Comparison of ENCODE assay signal across 13 cellular contexts in the genomic region with DNA sequence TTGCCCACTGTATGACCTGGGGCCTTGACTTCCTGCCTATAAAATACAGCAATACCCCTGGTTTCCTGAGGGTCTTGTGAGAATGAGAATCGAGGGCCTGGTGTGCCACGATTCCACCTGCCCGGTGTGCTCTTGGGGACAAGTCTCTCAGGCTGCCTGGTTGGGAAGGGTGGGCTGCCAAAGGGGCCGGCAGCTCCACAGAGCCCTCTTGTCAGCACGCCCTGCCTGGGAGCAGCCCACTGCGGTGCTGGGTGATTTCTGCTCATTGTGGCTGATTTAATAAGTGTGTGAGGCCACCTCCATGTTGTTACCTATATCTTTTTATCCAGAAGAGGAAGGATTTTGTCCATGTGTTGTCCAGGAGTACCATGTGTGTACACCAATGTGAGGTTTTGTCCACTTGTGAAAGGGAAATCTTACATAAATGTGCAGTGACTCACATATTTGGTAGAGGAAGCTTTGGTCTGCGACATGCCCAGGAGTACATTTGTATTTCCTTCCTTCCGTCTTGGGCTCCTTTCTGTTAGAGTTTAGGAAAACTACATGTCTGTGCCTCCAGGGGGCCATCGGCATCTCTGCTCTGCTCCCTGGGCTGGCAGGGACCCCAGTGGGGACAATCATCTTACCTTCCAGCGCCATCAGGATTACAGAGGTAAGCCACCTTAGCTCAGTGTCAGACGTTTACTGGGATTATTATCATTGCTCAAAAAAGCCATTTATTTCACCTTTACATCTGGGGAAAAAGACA.
DNase-seq lines count a peak whose midpoint lies in the region; ATAC-seq and TF ChIP-seq lines count a peak whose summit lies in the region.
"Had no signal": no experiment of that assay in that cellular context is flagged by ENCODE, and none has a peak within 500 bp of the region (broad histone marks: within the 10 kb centered on the region; RNA-seq: fewer than 3 reads in every experiment).

No MANE protein-coding gene starts in this region.

- H3K4me1 Mint-ChIP-seq in glutamatergic neuron (ENCODE audit: low read depth, unreplicated experiment), result peaks cover 2% of the 10 kb centered on the region

- no peaks in the 10 kb centered on the region for H3K27me3 ChIP-seq in Panc1 (ENCODE audit: control insufficient read depth, insufficient read depth, low read length)
- no peaks in the 10 kb centered on the region for H3K27me3 ChIP-seq in SJCRH30

- H3K9me3 ChIP-seq in Panc1 (ENCODE audit: control insufficient read depth, insufficient read depth, low read depth, low read length) (peaks cover 5% of the 10 kb centered on the region; the same call in 1 of the 2 replicates), SJCRH30 (replicated peaks) (peaks cover 12% of the 10 kb centered on the region; the same call in 1 of the 2 replicates)

- peaks cover 2% of the 10 kb centered on the region for H3K27me3 Mint-ChIP-seq in glutamatergic neuron (ENCODE audit: unreplicated experiment)

- H3K27ac ChIP-seq in 22Rv1 (no peak overlapping the region), Panc1 (ENCODE audit: low read length) (no peak overlapping the region), SJCRH30 (no peak overlapping the region)
- H3K27ac ChIP-seq: epithelial cell of prostate had no signal

- peaks cover 4% of the 10 kb centered on the region for H3K9me3 Mint-ChIP-seq in glutamatergic neuron (ENCODE audit: unreplicated experiment)

- no TSS peak for BruUV-seq in Panc1 (replicated peaks; lab: Mats Ljungman, UMichigan)

- no peak overlapping the region for H3K4me3 Mint-ChIP-seq in glutamatergic neuron (ENCODE audit: unreplicated experiment)
- H3K4me3 Mint-ChIP-seq: activated naive CD4-positive, alpha-beta T cell treated with anti-CD3 and anti-CD28 coated beads for 36 hours; memory B cell; T-helper 17 cell had no signal

- H3K36me3 ChIP-seq in Panc1 (ENCODE audit: control insufficient read depth, insufficient read depth, low read length), result no peaks in the 10 kb centered on the region
- H3K36me3 ChIP-seq in SJCRH30, result no peaks in the 10 kb centered on the region

- H3K4me3 ChIP-seq in Panc1 (ENCODE audit: low read depth in 2 of 2, low read length in 2 of 2) (no peak overlapping the region), SJCRH30 (no peak overlapping the region)

- 0 out of 2 replicates have a peak, but pooled peaks have one; percentile 7 for TF ChIP-seq CTCF in 22Rv1 (IDR thresholded peaks at IDR 0.05)
- TF ChIP-seq CTCF in Panc1 (IDR thresholded peaks at IDR 0.05), result peak; percentile 39
- TF ChIP-seq CTCF in glutamatergic neuron (IDR thresholded peaks at IDR 0.05; ENCODE audit: partially characterized antibody, unreplicated experiment), result peak; percentile 26

- intact Hi-C loops in Panc1 (cut with micrococcal nuclease; ENCODE audit: unreplicated experiment), result loop anchor here (10.0 kb wide), 1 partner anchor 530 kb away; no protein-coding TSS in a partner anchor

- peak; percentile 21 for DNase-seq in GDM1 (lab: John Stamatoyannopoulos, UW)
- DNase-seq in Panc1 (ENCODE audit: low read depth, low spot score), result no peak
- DNase-seq in glutamatergic neuron, result no peak
- no peak for DNase-seq in SJCRH30
- DNase-seq in T-helper 1 cell, result no peak
- no peak for DNase-seq in NCI-H2029 (lab: John Stamatoyannopoulos, UW)
- DNase-seq: activated naive CD4-positive, alpha-beta T cell treated with anti-CD3 and anti-CD28 coated beads for 36 hours; NCI-H2081; T-helper 17 cell had no signal

- no peak overlapping the region for H3K27ac Mint-ChIP-seq in glutamatergic neuron (ENCODE audit: unreplicated experiment)
- H3K27ac Mint-ChIP-seq: activated naive CD4-positive, alpha-beta T cell treated with anti-CD3 and anti-CD28 coated beads for 36 hours; memory B cell; T-helper 17 cell had no signal

- POLR2A ChIA-PET in Panc1 (lab: Charles Lee), result no interaction called here

- ATAC-seq in Panc1 (no peak), GM18909 (IDR thresholded peaks at IDR 0.05; ENCODE audit: poor library complexity, unreplicated experiment) (no peak)
- ATAC-seq: T-helper 17 cell had no signal

- H3K36me3 Mint-ChIP-seq in glutamatergic neuron (ENCODE audit: unreplicated experiment), result no peaks in the 10 kb centered on the region

- CTCF ChIA-PET in Panc1 (lab: Charles Lee), result no interaction called here

- in situ Hi-C loops in Panc1 (cut with HindIII; ENCODE audit: low pct_unique_long_range_greater_than_20kb, low sequenced_read_pairs), result no loop called here

- H3K4me1 ChIP-seq in Panc1 (ENCODE audit: control insufficient read depth, insufficient read depth, low read length) (no peaks in the 10 kb centered on the region), SJCRH30 (no peaks in the 10 kb centered on the region)
